ENCODE assay signal across 21 cellular contexts in the genomic region with DNA sequence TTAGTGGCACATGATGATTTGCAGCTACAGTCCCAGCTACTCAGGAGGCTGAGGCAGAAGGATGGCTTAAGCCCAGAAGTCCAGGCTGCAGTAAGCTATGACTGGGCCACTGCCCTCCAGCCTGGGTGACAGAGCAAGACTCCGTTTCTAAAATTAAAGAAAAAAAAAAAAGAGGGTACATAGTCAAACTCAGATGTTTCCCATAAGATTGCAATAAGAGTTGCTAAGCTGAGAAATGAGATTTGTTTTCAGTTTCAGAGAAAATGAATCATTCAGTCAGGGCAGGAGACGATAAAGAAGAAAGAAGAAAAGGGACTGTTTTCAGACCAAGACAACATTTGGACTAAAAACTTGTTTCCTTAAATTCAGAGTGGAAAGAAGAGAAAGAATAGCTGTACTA. TPM values are rescaled to one million over a fixed set of nuclear protein-coding genes. Genes with fewer than 3 reads are reported as not detected.
DNase-seq lines count a peak whose midpoint lies in the region; ATAC-seq lines count a peak whose summit lies in the region.
"Had no signal": no experiment of that assay in that cellular context is flagged by ENCODE, and none has a peak within 500 bp of the region (broad histone marks: within the 10 kb centered on the region; RNA-seq: fewer than 3 reads in every experiment).

No MANE protein-coding gene starts in this region.

- H3K4me1 Mint-ChIP-seq in activated CD4-positive, alpha-beta T cell treated with anti-CD3 and anti-CD28 coated beads, Interleukin-2, amount 10 ng/mL, durations not matched to agents 24 days and 14 days, result peaks cover 4% of the 10 kb centered on the region
- H3K4me1 Mint-ChIP-seq in activated naive CD4-positive, alpha-beta T cell treated with anti-CD3 and anti-CD28 coated beads for 36 hours (ENCODE audit: low read depth), result peaks cover 23% of the 10 kb centered on the region
- H3K4me1 Mint-ChIP-seq in activated T-helper 1 cell treated with anti-CD3 and anti-CD28 coated beads, Interleukin-12 subunit alpha, Interleukin-12 subunit beta, Interleukin-2, Interleukin-4 antibody, amounts not matched to agents 30 ng/mL and 10 ng/mL and 1 ng/mL, durations not matched to agents 14 hours and 24 hours and 36 hours (ENCODE audit: low read depth), result peaks cover 7% of the 10 kb centered on the region
- H3K4me1 Mint-ChIP-seq in memory B cell, result peaks cover 7% of the 10 kb centered on the region
- H3K4me1 Mint-ChIP-seq: H9 had no signal

- no peak for ATAC-seq in memory B cell (ENCODE audit: low read depth)
- no peak for ATAC-seq in HG02571 (IDR thresholded peaks at IDR 0.05; ENCODE audit: unreplicated experiment)
- ATAC-seq: PC-3 had no signal

- H3K27ac Mint-ChIP-seq in activated CD4-positive, alpha-beta T cell treated with anti-CD3 and anti-CD28 coated beads, Interleukin-2, amount 10 ng/mL, durations not matched to agents 24 days and 14 days, result peak overlapping the region; percentile 60
- H3K27ac Mint-ChIP-seq in activated naive CD4-positive, alpha-beta T cell treated with anti-CD3 and anti-CD28 coated beads for 36 hours, result peak overlapping the region; percentile 81
- peak overlapping the region; percentile 82 for H3K27ac Mint-ChIP-seq in activated T-helper 1 cell treated with anti-CD3 and anti-CD28 coated beads, Interleukin-12 subunit alpha, Interleukin-12 subunit beta, Interleukin-2, Interleukin-4 antibody, amounts not matched to agents 30 ng/mL and 10 ng/mL and 1 ng/mL, durations not matched to agents 14 hours and 24 hours and 36 hours
- peak overlapping the region; percentile 22 for H3K27ac Mint-ChIP-seq in memory B cell

- H3K36me3 Mint-ChIP-seq in activated CD4-positive, alpha-beta T cell treated with anti-CD3 and anti-CD28 coated beads, Interleukin-2, amount 10 ng/mL, durations not matched to agents 24 days and 14 days (ENCODE audit: low read depth), result peaks cover 61% of the 10 kb centered on the region
- peaks cover 40% of the 10 kb centered on the region for H3K36me3 Mint-ChIP-seq in activated naive CD4-positive, alpha-beta T cell treated with anti-CD3 and anti-CD28 coated beads for 36 hours (ENCODE audit: low read depth)
- H3K36me3 Mint-ChIP-seq in activated T-helper 1 cell treated with anti-CD3 and anti-CD28 coated beads, Interleukin-12 subunit alpha, Interleukin-12 subunit beta, Interleukin-2, Interleukin-4 antibody, amounts not matched to agents 30 ng/mL and 10 ng/mL and 1 ng/mL, durations not matched to agents 14 hours and 24 hours and 36 hours (ENCODE audit: low read depth), result peaks cover 45% of the 10 kb centered on the region
- peaks cover 18% of the 10 kb centered on the region for H3K36me3 Mint-ChIP-seq in memory B cell

- H3K9me3 Mint-ChIP-seq in activated CD4-positive, alpha-beta T cell treated with anti-CD3 and anti-CD28 coated beads, Interleukin-2, amount 10 ng/mL, durations not matched to agents 24 days and 14 days, result no peaks in the 10 kb centered on the region
- H3K9me3 Mint-ChIP-seq in activated naive CD4-positive, alpha-beta T cell treated with anti-CD3 and anti-CD28 coated beads for 36 hours, result no peaks in the 10 kb centered on the region
- H3K9me3 Mint-ChIP-seq in activated T-helper 1 cell treated with anti-CD3 and anti-CD28 coated beads, Interleukin-12 subunit alpha, Interleukin-12 subunit beta, Interleukin-2, Interleukin-4 antibody, amounts not matched to agents 30 ng/mL and 10 ng/mL and 1 ng/mL, durations not matched to agents 14 hours and 24 hours and 36 hours, result no peaks in the 10 kb centered on the region
- H3K9me3 Mint-ChIP-seq in memory B cell, result no peaks in the 10 kb centered on the region
- H3K9me3 Mint-ChIP-seq: CD4-positive, CD25-positive, alpha-beta regulatory T cell; H9 had no signal

- intact Hi-C loops in activated CD4-positive, alpha-beta T cell treated with anti-CD3 and anti-CD28 coated beads, Interleukin-2, amount 10 ng/mL, durations not matched to agents 24 days and 14 days (cut with micrococcal nuclease), result loop anchor here (10.0 kb wide), 1 partner anchor 50 kb away; the partner anchor contains the start of gene AP1G1
- intact Hi-C loops in activated naive CD4-positive, alpha-beta T cell treated with anti-CD3 and anti-CD28 coated beads for 36 hours (cut with micrococcal nuclease), result loop anchor here (1.0 to 2.0 kb wide), 4 partner anchors 21 to 128 kb away; no protein-coding TSS in a partner anchor
- intact Hi-C loops in activated T-helper 1 cell treated with anti-CD3 and anti-CD28 coated beads, Interleukin-12 subunit alpha, Interleukin-12 subunit beta, Interleukin-2, Interleukin-4 antibody, amounts not matched to agents 30 ng/mL and 10 ng/mL and 1 ng/mL, durations not matched to agents 14 hours and 24 hours and 36 hours (cut with micrococcal nuclease), result no loop called here

- CTCF ChIA-PET in activated naive CD4-positive, alpha-beta T cell treated with anti-CD3 and anti-CD28 coated beads for 36 hours (lab: Charles Lee), result interaction anchor here (0.6 to 1.6 kb wide), 3 partner anchors 21 to 210 kb away, joined by 3 to 6 read pairs (median 3); no protein-coding TSS in a partner anchor

- H3K4me3 Mint-ChIP-seq in activated CD4-positive, alpha-beta T cell treated with anti-CD3 and anti-CD28 coated beads, Interleukin-2, amount 10 ng/mL, durations not matched to agents 24 days and 14 days, result no peak overlapping the region
- no peak overlapping the region for H3K4me3 Mint-ChIP-seq in activated naive CD4-positive, alpha-beta T cell treated with anti-CD3 and anti-CD28 coated beads for 36 hours
- no peak overlapping the region for H3K4me3 Mint-ChIP-seq in activated T-helper 1 cell treated with anti-CD3 and anti-CD28 coated beads, Interleukin-12 subunit alpha, Interleukin-12 subunit beta, Interleukin-2, Interleukin-4 antibody, amounts not matched to agents 30 ng/mL and 10 ng/mL and 1 ng/mL, durations not matched to agents 14 hours and 24 hours and 36 hours
- H3K4me3 Mint-ChIP-seq in memory B cell, result no peak overlapping the region
- H3K4me3 Mint-ChIP-seq: CD4-positive, CD25-positive, alpha-beta regulatory T cell; H9 had no signal

- H3K27me3 Mint-ChIP-seq in activated CD4-positive, alpha-beta T cell treated with anti-CD3 and anti-CD28 coated beads, Interleukin-2, amount 10 ng/mL, durations not matched to agents 24 days and 14 days, result no peaks in the 10 kb centered on the region
- no peaks in the 10 kb centered on the region for H3K27me3 Mint-ChIP-seq in activated naive CD4-positive, alpha-beta T cell treated with anti-CD3 and anti-CD28 coated beads for 36 hours (ENCODE audit: low read depth)
- no peaks in the 10 kb centered on the region for H3K27me3 Mint-ChIP-seq in activated T-helper 1 cell treated with anti-CD3 and anti-CD28 coated beads, Interleukin-12 subunit alpha, Interleukin-12 subunit beta, Interleukin-2, Interleukin-4 antibody, amounts not matched to agents 30 ng/mL and 10 ng/mL and 1 ng/mL, durations not matched to agents 14 hours and 24 hours and 36 hours (ENCODE audit: insufficient read depth)
- H3K27me3 Mint-ChIP-seq in memory B cell, result no peaks in the 10 kb centered on the region
- H3K27me3 Mint-ChIP-seq: CD4-positive, CD25-positive, alpha-beta regulatory T cell had no signal

- no peak for DNase-seq in activated CD4-positive, alpha-beta T cell treated with anti-CD3 and anti-CD28 coated beads, Interleukin-2, amount 10 ng/mL, durations not matched to agents 24 days and 14 days
- DNase-seq in activated CD4-positive, alpha-beta T cell treated with anti-CD3 and anti-CD28 coated beads for 1 hour, result no peak
- peak; percentile 10 for DNase-seq in activated naive CD4-positive, alpha-beta T cell treated with anti-CD3 and anti-CD28 coated beads for 36 hours
- DNase-seq in activated naive CD4-positive, alpha-beta T cell (lab: John Stamatoyannopoulos, UW), result no peak
- no peak for DNase-seq in activated T-helper 1 cell treated with anti-CD3 and anti-CD28 coated beads, Interleukin-12 subunit alpha, Interleukin-12 subunit beta, Interleukin-2, Interleukin-4 antibody, amounts not matched to agents 30 ng/mL and 10 ng/mL and 1 ng/mL, durations not matched to agents 14 hours and 24 hours and 36 hours (ENCODE audit: low spot score)
- DNase-seq in memory B cell (ENCODE audit: low spot score in 2 of 2) (no peak), HT-29 (ENCODE audit: low spot score) (no peak)
- DNase-seq: BE2C; CD4-positive, CD25-positive, alpha-beta regulatory T cell; COR-L47; DMS 273 treated with DMSO at 0.1 percent for 48 hours; DND-41; H9; NCI-H1417; NCI-H187; NCI-H2227 treated with DMSO at 0.1 percent for 48 hours; NCI-H510A treated with DMSO at 0.1 percent for 48 hours; NCI-H82; PC-3; RPMI8226 had no signal

RNA-seq across cellular contexts. Expression of gene PHLPP2, which starts 30.2 kb away (rescaled TPM):
- 14.8 and 18.2 TPM in 2 replicates for total RNA-seq in activated CD4-positive, alpha-beta T cell treated with anti-CD3 and anti-CD28 coated beads, Interleukin-2, amount 10 ng/mL, durations not matched to agents 24 days and 14 days
- 1 to 10 TPM; 6.0 to 6.9 TPM for total RNA-seq in activated naive CD4-positive, alpha-beta T cell treated with anti-CD3 and anti-CD28 coated beads for 36 hours
- 16.5 and 19.0 TPM in 2 replicates for total RNA-seq in activated T-helper 1 cell treated with anti-CD3 and anti-CD28 coated beads, Interleukin-12 subunit alpha, Interleukin-12 subunit beta, Interleukin-2, Interleukin-4 antibody, amounts not matched to agents 30 ng/mL and 10 ng/mL and 1 ng/mL, durations not matched to agents 14 hours and 24 hours and 36 hours
- total RNA-seq in HT-29 (2014; rRNA removed; shearing (Covaris generic)), result 8.6 and 10.9 TPM in 2 replicates

RNA-seq across cellular contexts. Expression of gene AP1G1, which starts 54.0 kb away (rescaled TPM):
- 98.3 and 99.5 TPM in 2 replicates for total RNA-seq in activated CD4-positive, alpha-beta T cell treated with anti-CD3 and anti-CD28 coated beads, Interleukin-2, amount 10 ng/mL, durations not matched to agents 24 days and 14 days
- 10 to 100 TPM; 56.4 to 59.3 TPM for total RNA-seq in activated naive CD4-positive, alpha-beta T cell treated with anti-CD3 and anti-CD28 coated beads for 36 hours
- total RNA-seq in activated T-helper 1 cell treated with anti-CD3 and anti-CD28 coated beads, Interleukin-12 subunit alpha, Interleukin-12 subunit beta, Interleukin-2, Interleukin-4 antibody, amounts not matched to agents 30 ng/mL and 10 ng/mL and 1 ng/mL, durations not matched to agents 14 hours and 24 hours and 36 hours, result 85.5 and 90.7 TPM in 2 replicates
- total RNA-seq in HT-29 (2014; rRNA removed; shearing (Covaris generic)), result 54.3 and 57.2 TPM in 2 replicates

Comparison
In these comparisons a context has a peak if more than half of its experiments do, and no peak if none do; other contexts are left out.
1. H3K27ac Mint-ChIP-seq: peak in every context shown above with its lines; median percentile 82 in activated T-helper 1 cell treated with anti-CD3 and anti-CD28 coated beads, Interleukin-12 subunit alpha, Interleukin-12 subunit beta, Interleukin-2, Interleukin-4 antibody, amounts not matched to agents 30 ng/mL and 10 ng/mL and 1 ng/mL, durations not matched to agents 14 hours and 24 hours and 36 hours; 81 in activated naive CD4-positive, alpha-beta T cell treated with anti-CD3 and anti-CD28 coated beads for 36 hours; 60 in activated CD4-positive, alpha-beta T cell treated with anti-CD3 and anti-CD28 coated beads, Interleukin-2, amount 10 ng/mL, durations not matched to agents 24 days and 14 days; 22 in memory B cell.